ENCODE assay signal across 15 cellular contexts in genomic region chr2:78431241-78431640, GRCh38.
DNase-seq lines count a peak whose midpoint lies in the region; ATAC-seq, FAIRE-seq and TF ChIP-seq lines count a peak whose summit lies in the region.
"Had no signal": no experiment of that assay in that cellular context is flagged by ENCODE, and none has a peak within 500 bp of the region (broad histone marks: within the 10 kb centered on the region; RNA-seq: fewer than 3 reads in every experiment).

No MANE protein-coding gene starts in this region.

- H3K4me2 ChIP-seq in OCI-LY3 (ENCODE audit: low read length): no peak overlapping the region

- no peak overlapping the region for H3K4me3 ChIP-seq in OCI-LY3 (ENCODE audit: low read length)

- H3K4me1 Mint-ChIP-seq in endothelial cell (ENCODE audit: unreplicated experiment): no peaks in the 10 kb centered on the region
- H3K4me1 Mint-ChIP-seq in activated T-cell treated with anti-CD3 and anti-CD28 coated beads, Interleukin-2, amount 50 U/mL, for 72 hours (ENCODE audit: low read depth): no peaks in the 10 kb centered on the region
- H3K4me1 Mint-ChIP-seq: B cell, immature natural killer cell, memory B cell had no signal

- H3K4me3 Mint-ChIP-seq in endothelial cell (ENCODE audit: unreplicated experiment): no peak overlapping the region
- no peak overlapping the region for H3K4me3 Mint-ChIP-seq in activated T-cell treated with anti-CD3 and anti-CD28 coated beads, Interleukin-2, amount 50 U/mL, for 72 hours
- H3K4me3 Mint-ChIP-seq: B cell, immature natural killer cell, memory B cell had no signal

- no peaks in the 10 kb centered on the region for H3K79me2 ChIP-seq in OCI-LY3 (ENCODE audit: low read length)

- ATAC-seq in activated T-cell treated with anti-CD3 and anti-CD28 coated beads, Interleukin-2, amount 50 U/mL, for 72 hours (replicated peaks in 1 of 2): no peak

- H3K9me3 ChIP-seq in OCI-LY3 (ENCODE audit: insufficient read depth, low read length): no peaks in the 10 kb centered on the region
- H3K9me3 ChIP-seq: neutrophil had no signal

- H3K27me3 ChIP-seq in OCI-LY3 (ENCODE audit: low read depth, low read length): no peaks in the 10 kb centered on the region
- H3K27me3 ChIP-seq: neutrophil had no signal

- no peak overlapping the region for H2AFZ ChIP-seq in OCI-LY3 (ENCODE audit: low read depth, low read length)

- TF ChIP-seq CTCF in OCI-LY3 (IDR thresholded peaks at IDR 0.05; ENCODE audit: low read depth, low read length) (peak; percentile 52), endothelial cell (IDR thresholded peaks at IDR 0.05; ENCODE audit: unreplicated experiment) (peak; percentile 16), GM10266 (IDR thresholded peaks at IDR 0.05; ENCODE audit: control insufficient read depth, insufficient read depth, low read depth, missing control alignments) (no peak)

- peak; percentile 13 to 22 for DNase-seq in AML-193 (lab: John Stamatoyannopoulos, UW)
- no peak for DNase-seq in HTR-8/SVneo (ENCODE audit: insufficient read length, low spot score)
- peak; percentile 25 for DNase-seq in endothelial cell (ENCODE audit: low spot score)
- DNase-seq in cortex of kidney (lab: John Stamatoyannopoulos, UW): no peak
- no peak for DNase-seq in retina
- no peak for DNase-seq in GM10266 (ENCODE audit: extremely low spot score)
- no peak for DNase-seq in activated T-cell treated with anti-CD3 and anti-CD28 coated beads, Interleukin-2, amount 50 U/mL, for 72 hours
- DNase-seq: amniotic stem cell; immature natural killer cell; NCI-H1417 treated with DMSO at 0.1 percent for 48 hours; stimulated activated naive CD4-positive, alpha-beta T cell had no signal

- no peak overlapping the region for H3K27ac Mint-ChIP-seq in endothelial cell (ENCODE audit: unreplicated experiment)
- H3K27ac Mint-ChIP-seq in activated T-cell treated with anti-CD3 and anti-CD28 coated beads, Interleukin-2, amount 50 U/mL, for 72 hours: no peak overlapping the region
- H3K27ac Mint-ChIP-seq: B cell, immature natural killer cell, memory B cell had no signal

- H3K27me3 Mint-ChIP-seq in endothelial cell (ENCODE audit: unreplicated experiment): peaks cover 1% of the 10 kb centered on the region
- H3K27me3 Mint-ChIP-seq in activated T-cell treated with anti-CD3 and anti-CD28 coated beads, Interleukin-2, amount 50 U/mL, for 72 hours (ENCODE audit: low read depth): no peaks in the 10 kb centered on the region
- H3K27me3 Mint-ChIP-seq: B cell, memory B cell had no signal

- H3K9me3 Mint-ChIP-seq in endothelial cell (ENCODE audit: unreplicated experiment): no peaks in the 10 kb centered on the region
- peaks cover 5 to 15% of the 10 kb centered on the region in 2 donors for H3K9me3 Mint-ChIP-seq in activated T-cell treated with anti-CD3 and anti-CD28 coated beads, Interleukin-2, amount 50 U/mL, for 72 hours

- no peak overlapping the region for H3K9ac ChIP-seq in OCI-LY3 (ENCODE audit: low read length)

- H4K20me1 ChIP-seq in OCI-LY3 (ENCODE audit: insufficient read depth, low read length): no peaks in the 10 kb centered on the region

- no peaks in the 10 kb centered on the region for H3K36me3 Mint-ChIP-seq in endothelial cell (ENCODE audit: low read depth, unreplicated experiment)
- H3K36me3 Mint-ChIP-seq in activated T-cell treated with anti-CD3 and anti-CD28 coated beads, Interleukin-2, amount 50 U/mL, for 72 hours (ENCODE audit: insufficient read depth in 2 of 2): peaks cover 0 to 1% of the 10 kb centered on the region in 2 donors
- H3K36me3 Mint-ChIP-seq: memory B cell had no signal

- FAIRE-seq in HTR-8/SVneo (lab: Jason Lieb, UNC): peak; percentile 33

- H3K36me3 ChIP-seq in OCI-LY3 (replicated peaks; ENCODE audit: low read depth, low read length): no peaks in the 10 kb centered on the region
- H3K36me3 ChIP-seq: neutrophil had no signal

- H3K4me1 ChIP-seq in OCI-LY3 (ENCODE audit: low read length): no peaks in the 10 kb centered on the region

- H3K27ac ChIP-seq in OCI-LY3 (ENCODE audit: low read length): no peak overlapping the region
- H3K27ac ChIP-seq: neutrophil had no signal

Comparison
In these comparisons a context has a peak if more than half of its experiments do, and no peak if none do; other contexts are left out.
1. DNase-seq: peak in AML-193 (2 of 2) and endothelial cell (single experiment); none in HTR-8/SVneo (single experiment), cortex of kidney (single experiment), retina (single experiment), GM10266 (single experiment) and activated T-cell treated with anti-CD3 and anti-CD28 coated beads, Interleukin-2, amount 50 U/mL, for 72 hours (0 of 2).